ENCODE assay signal across 10 cellular contexts in the genomic region with DNA sequence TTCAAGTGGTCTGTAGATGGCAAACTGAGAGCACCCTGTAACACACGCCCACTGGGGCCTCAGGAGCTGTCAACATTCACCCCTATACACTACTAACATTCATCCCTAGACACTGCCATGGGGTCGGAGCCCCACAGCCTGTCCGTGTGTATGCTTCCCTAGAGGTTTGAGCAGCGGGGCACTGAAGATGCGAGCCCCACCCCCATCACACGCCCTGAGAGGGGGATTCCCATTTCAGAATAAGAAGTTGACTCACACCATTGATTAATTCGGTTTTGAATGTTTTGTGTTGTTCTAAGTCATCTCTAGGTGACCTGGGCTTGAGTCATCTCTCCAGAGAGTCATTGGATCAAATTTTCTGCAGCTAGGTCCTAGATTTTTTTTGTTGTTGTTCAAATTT.
DNase-seq lines count a peak whose midpoint lies in the region; ATAC-seq lines count a peak whose summit lies in the region.
"Had no signal": no experiment of that assay in that cellular context is flagged by ENCODE, and none has a peak within 500 bp of the region (broad histone marks: within the 10 kb centered on the region; RNA-seq: fewer than 3 reads in every experiment).

No MANE protein-coding gene starts in this region.

- no peak for ATAC-seq in GM19328 (IDR thresholded peaks at IDR 0.05; ENCODE audit: unreplicated experiment)

- peak; percentile 49 for DNase-seq in activated T-cell treated with anti-CD3 and anti-CD28 coated beads for 24 hours (ENCODE audit: low read depth)
- no peak for DNase-seq in activated T-cell treated with anti-CD3 and anti-CD28 coated beads, Interleukin-2, amount 50 U/mL, for 1 hour
- DNase-seq in SW480 (ENCODE audit: low spot score) = peak; percentile 23
- peak; percentile 70 for DNase-seq in fibroblast of gingiva (ENCODE audit: low read depth)
- peak; percentile 84 for DNase-seq in stromal cell of bone marrow (ENCODE audit: low read depth)
- DNase-seq in amygdala (lab: John Stamatoyannopoulos, UW) = no peak
- no peak for DNase-seq in C1 segment of cervical spinal cord (lab: John Stamatoyannopoulos, UW)
- DNase-seq: nephron progenitor cell, Peyer's patch had no signal

Comparison
In these comparisons a context has a peak if more than half of its experiments do, and no peak if none do; other contexts are left out.
1. DNase-seq: peak in activated T-cell treated with anti-CD3 and anti-CD28 coated beads for 24 hours (single experiment), SW480 (single experiment), fibroblast of gingiva (single experiment) and stromal cell of bone marrow (single experiment); none in activated T-cell treated with anti-CD3 and anti-CD28 coated beads, Interleukin-2, amount 50 U/mL, for 1 hour (single experiment), amygdala (0 of 56) and C1 segment of cervical spinal cord (0 of 14).